2 cellular contexts compared by ENCODE assay signal in the genomic region with DNA sequence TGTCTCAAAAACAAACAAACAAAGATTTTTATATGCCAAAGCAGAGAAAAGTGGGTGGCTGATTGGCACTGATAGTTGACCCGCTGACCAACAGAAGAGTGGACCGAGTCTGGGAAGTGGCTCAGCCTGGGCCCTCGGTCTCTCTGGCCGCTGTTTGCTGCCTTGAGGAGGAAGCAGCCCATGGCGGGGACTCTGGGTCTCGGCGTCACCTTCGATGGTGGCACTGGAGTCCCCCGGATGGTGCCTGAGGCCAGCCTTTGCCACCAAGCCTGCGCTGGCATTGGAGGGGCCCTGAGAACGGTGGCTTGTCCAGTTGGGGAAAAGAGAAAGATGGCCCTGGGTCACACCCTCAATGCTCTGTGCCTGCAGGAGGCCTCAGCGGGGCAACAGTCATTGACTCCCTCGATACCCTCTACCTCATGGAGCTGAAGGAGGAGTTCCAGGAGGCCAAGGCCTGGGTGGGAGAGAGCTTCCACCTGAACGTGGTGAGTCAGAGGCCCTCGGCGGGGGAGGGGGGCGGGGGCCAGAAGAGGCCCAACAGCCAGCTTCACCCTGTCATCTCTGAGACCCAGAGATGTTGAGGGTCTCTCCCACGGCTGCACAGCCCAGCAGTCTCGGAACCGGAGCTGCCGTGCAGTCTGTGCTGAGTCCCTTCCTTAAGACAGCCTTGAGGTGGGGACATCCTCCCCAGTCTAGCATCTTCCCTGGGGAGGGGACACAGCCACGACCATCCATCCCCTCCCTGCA.
TF ChIP-seq lines count a peak whose summit lies in the region.

No MANE protein-coding gene starts in this region.

TF ChIP-seq in HEK293, 187 proteins besides CTCF, POLR2A, EP300 and RAD21:
- TF ChIP-seq, protein P1, sequence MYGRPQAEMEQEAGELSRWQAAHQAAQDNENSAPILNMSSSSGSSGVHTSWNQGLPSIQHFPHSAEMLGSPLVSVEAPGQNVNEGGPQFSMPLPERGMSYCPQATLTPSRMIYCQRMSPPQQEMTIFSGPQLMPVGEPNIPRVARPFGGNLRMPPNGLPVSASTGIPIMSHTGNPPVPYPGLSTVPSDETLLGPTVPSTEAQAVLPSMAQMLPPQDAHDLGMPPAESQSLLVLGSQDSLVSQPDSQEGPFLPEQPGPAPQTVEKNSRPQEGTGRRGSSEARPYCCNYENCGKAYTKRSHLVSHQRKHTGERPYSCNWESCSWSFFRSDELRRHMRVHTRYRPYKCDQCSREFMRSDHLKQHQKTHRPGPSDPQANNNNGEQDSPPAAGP (tag by site-specific recombination; IDR thresholded peaks at IDR 0.05), result 0 out of 2 replicates have a peak, but pooled peaks have one; percentile 32
- TF ChIP-seq GLIS1 (tag by site-specific recombination; IDR thresholded peaks at IDR 0.05) (peak; percentile 66), KLF8 (tag by site-specific recombination; IDR thresholded peaks at IDR 0.05) (no peak)

TF ChIP-seq in H1, 55 proteins besides CTCF, POLR2A, EP300 and RAD21:
- TF ChIP-seq ASH2L (IDR thresholded peaks at IDR 0.05; ENCODE audit: low read length) (no peak), SAP30 (IDR thresholded peaks at IDR 0.05; ENCODE audit: insufficient read depth, insufficient replicate concordance, low read length) (no peak), JUND (IDR thresholded peaks at IDR 0.05; ENCODE audit: low read length) (no peak), GABPA (IDR thresholded peaks at IDR 0.05; ENCODE audit: borderline replicate concordance, insufficient read depth, low read length) (no peak), RXRA (IDR thresholded peaks at IDR 0.05; ENCODE audit: insufficient read depth, low read depth, low read length) (no peak)
